27 cellular contexts compared by ENCODE assay signal in genomic region chr7:140324714-140325113, GRCh38.
"Had no signal": no experiment of that assay in that cellular context is flagged by ENCODE, and none has a peak within 500 bp of the region (broad histone marks: within the 10 kb centered on the region; RNA-seq: fewer than 3 reads in every experiment).

No MANE protein-coding gene starts in this region.

- H3K36me3 ChIP-seq: stomach, suprapubic skin, thoracic aorta, thyroid gland, tibial artery, tibial nerve, transverse colon, upper lobe of left lung, upper lobe of right lung, uterus, vagina had no signal

- H3K4me3 ChIP-seq: stomach, suprapubic skin, testis, thoracic aorta, thyroid gland, tibial artery, tibial nerve, transverse colon, upper lobe of left lung, upper lobe of right lung, uterus, vagina had no signal

- DNase-seq: stimulated activated CD4-positive, alpha-beta T cell treated with anti-CD3 and anti-CD28 coated beads, Interleukin-2, amount 100 ng/mL, for 48 hours; stimulated activated CD4-positive, alpha-beta T cell treated with anti-CD3 and anti-CD28 coated beads, Interleukin-4, amount 100 ng/mL, for 1 hour; stimulated activated CD4-positive, alpha-beta T cell treated with anti-CD3 and anti-CD28 coated beads, Interleukin-4, amount 100 ng/mL, for 24 hours; stimulated activated CD4-positive, alpha-beta T cell treated with anti-CD3 and anti-CD28 coated beads, Interleukin-4, amount 100 ng/mL, for 4 hours; stimulated activated CD8-positive, alpha-beta memory T cell treated with anti-CD3 and anti-CD28 coated beads, Interleukin-4, amount 100 ng/mL, for 48 hours; stimulated activated naive B cell treated with anti-CD40 and anti-IgM and Interleukin-4, amounts not matched to agents 10 μg/mL and 1 μg/mL and 100 μg/mL, for 72 hours; stimulated activated naive CD4-positive, alpha-beta T cell; stimulated activated naive CD4-positive, alpha-beta T cell treated with Interleukin-2 at 50 U/mL for 16 hours; stimulated activated naive CD8-positive, alpha-beta T cell treated with anti-CD3 and anti-CD28 coated beads, Interleukin-15, amount 100 ng/mL, for 72 hours; stimulated activated naive CD8-positive, alpha-beta T cell treated with anti-CD3 and anti-CD28 coated beads, Interleukin-15, Interleukin-2, amounts not matched to agents 100 U/mL and 50 U/mL, for 24 hours; stomach; substantia nigra; testis; thyroid gland; tibial artery; transverse colon; trophoblast cell; upper lobe of left lung; upper lobe of right lung; uterus had no signal

- H3K27ac ChIP-seq: stomach, suprapubic skin, testis, thoracic aorta, thyroid gland, tibial artery, tibial nerve, upper lobe of left lung, upper lobe of right lung, uterus, vagina had no signal

- H3K4me1 ChIP-seq: uterus had no signal

- ATAC-seq: stimulated activated effector memory CD8-positive, alpha-beta T cell treated with anti-CD3 and anti-CD28 coated beads, Interleukin-12 subunit alpha, Interleukin-12 subunit beta, amount 100 ng/mL, for 72 hours; stimulated activated memory B cell treated with anti-CD40 and anti-IgM and Interleukin-4, amounts not matched to agents 10 μg/mL and 1 μg/mL and 100 μg/mL, for 72 hours; stimulated activated naive B cell treated with anti-CD40 and anti-IgM and Interleukin-4, amounts not matched to agents 10 μg/mL and 1 μg/mL and 100 μg/mL, for 72 hours; stimulated activated naive CD8-positive, alpha-beta T cell treated with anti-CD3 and anti-CD28 coated beads, Interleukin-15, amount 100 ng/mL, for 72 hours; stimulated activated naive CD8-positive, alpha-beta T cell treated with anti-CD3 and anti-CD28 coated beads, Interleukin-15, Interleukin-2, amounts not matched to agents 100 U/mL and 50 U/mL, for 24 hours; upper lobe of right lung had no signal

- FAIRE-seq: urothelium cell line had no signal

- H3K9me3 ChIP-seq: stomach, suprapubic skin, testis, thoracic aorta, thyroid gland, tibial artery, tibial nerve, transverse colon, upper lobe of left lung, upper lobe of right lung, uterus, vagina had no signal

- H3K27me3 ChIP-seq: stomach, suprapubic skin, testis, thyroid gland, tibial artery, tibial nerve, transverse colon, upper lobe of left lung, upper lobe of right lung, uterus, vagina had no signal
